2 cellular contexts compared by ENCODE assay signal in genomic region chr3:173819368-173819767, GRCh38.
TF ChIP-seq lines count a peak whose summit lies in the region.

No MANE protein-coding gene starts in this region.

TF ChIP-seq in GM23338, 12 proteins besides CTCF, POLR2A, EP300 and RAD21 (continued from another document):
- TF ChIP-seq REST (IDR thresholded peaks at IDR 0.05; ENCODE audit: unreplicated experiment) (no peak), ETS1 (IDR thresholded peaks at IDR 0.05) (no peak), ZNF462 (CRISPR knock-in tag; IDR thresholded peaks at IDR 0.05) (no peak), EZH2phosphoT487 (IDR thresholded peaks at IDR 0.05; ENCODE audit: unreplicated experiment) (no peak)

TF ChIP-seq in WTC11, 78 proteins besides CTCF, POLR2A, EP300 and RAD21 (continued from another document):
- TF ChIP-seq ATF3 (CRISPR knock-in tag; conservative IDR thresholded peaks at IDR 0.05) (no peak), CREM (CRISPR knock-in tag; IDR thresholded peaks at IDR 0.05) (no peak), JAZF1 (CRISPR knock-in tag; IDR thresholded peaks at IDR 0.05) (no peak), ZNF512 (CRISPR knock-in tag; IDR thresholded peaks at IDR 0.05; ENCODE audit: borderline replicate concordance) (no peak), ZSCAN18 (CRISPR knock-in tag; IDR thresholded peaks at IDR 0.05) (no peak)
